Comparison of ENCODE assay signal across 1 cellular context in genomic region chr2:73233932-73234832, GRCh38.
TF ChIP-seq lines count a peak whose summit lies in the region.

Gene CCT7 (plus strand): TSS chr2:73234308. CDS start chr2:73234379, 71 bp downstream.

TF ChIP-seq in HepG2, 621 proteins besides CTCF, POLR2A, EP300 and RAD21 (continued from another document and continues in another):
- TF ChIP-seq TEF (CRISPR knock-in tag; IDR thresholded peaks at IDR 0.05) = no peak
- peak; percentile 26; the same call in 1 of the 2 replicates for TF ChIP-seq ZFP90 (CRISPR knock-in tag; IDR thresholded peaks at IDR 0.05; ENCODE audit: borderline replicate concordance)
- TF ChIP-seq ZBTB2 (CRISPR knock-in tag; IDR thresholded peaks at IDR 0.05; ENCODE audit: low read depth) = peak; percentile 79
- TF ChIP-seq MAFF (IDR thresholded peaks at IDR 0.05; ENCODE audit: low read depth, low read length) = no peak
- peak; percentile 61; the same call in 1 of the 2 replicates for TF ChIP-seq MTA1 (CRISPR knock-in tag; IDR thresholded peaks at IDR 0.05; ENCODE audit: borderline replicate concordance)
- peak; percentile 69; the same call in 1 of the 2 replicates for TF ChIP-seq PRDM10 (CRISPR knock-in tag; IDR thresholded peaks at IDR 0.05; ENCODE audit: low read depth)
- TF ChIP-seq ZNF589 (CRISPR knock-in tag; conservative IDR thresholded peaks at IDR 0.05) = peak; percentile 86
- no peak; the same call in 1 of the 2 replicates for TF ChIP-seq ZBTB33 (CRISPR knock-in tag; IDR thresholded peaks at IDR 0.05)
- no peak for TF ChIP-seq ZNF616 (CRISPR knock-in tag; IDR thresholded peaks at IDR 0.05; ENCODE audit: low read depth)
- TF ChIP-seq ZSCAN31 (CRISPR knock-in tag; IDR thresholded peaks at IDR 0.05; ENCODE audit: low read depth) = peak; percentile 97
- peak; percentile 77 to 93 for TF ChIP-seq HMGXB4 (CRISPR knock-in tag; IDR thresholded peaks at IDR 0.05; ENCODE audit: borderline replicate concordance in 1 of 2, low read depth in 1 of 2)
- TF ChIP-seq BHLHE40 (IDR thresholded peaks at IDR 0.05; ENCODE audit: low read length) = no peak
- TF ChIP-seq RBM39 (IDR thresholded peaks at IDR 0.05; ENCODE audit: low read depth, low read length, poor library complexity, severe bottlenecking) = peak; percentile 99
- TF ChIP-seq PRPF4 (IDR thresholded peaks at IDR 0.05; ENCODE audit: low read depth, low read length, poor library complexity, severe bottlenecking) = no peak
- peak; percentile 98 for TF ChIP-seq SAP130 (CRISPR knock-in tag; IDR thresholded peaks at IDR 0.05; ENCODE audit: low read depth)
- no peak for TF ChIP-seq SMAD9 (CRISPR knock-in tag; IDR thresholded peaks at IDR 0.05)
- TF ChIP-seq KDM4B (CRISPR knock-in tag; IDR thresholded peaks at IDR 0.05) = peak; percentile 83; the same call in 1 of the 2 replicates
- TF ChIP-seq BATF2 (CRISPR knock-in tag; IDR thresholded peaks at IDR 0.05) = peak; percentile 68; the same call in 1 of the 2 replicates
- TF ChIP-seq BCLAF1 (IDR thresholded peaks at IDR 0.05) = no peak
- peak; percentile 96 for TF ChIP-seq GABPB1 (CRISPR knock-in tag; IDR thresholded peaks at IDR 0.05)
- no peak for TF ChIP-seq MAFK (conservative IDR thresholded peaks at IDR 0.05 in 1 of 2, IDR thresholded peaks at IDR 0.05 in 1 of 2; ENCODE audit: low read length in 2 of 2)
- TF ChIP-seq RBFOX2 (IDR thresholded peaks at IDR 0.05; ENCODE audit: low read depth, low read length) = peak; percentile 96
- no peak for TF ChIP-seq ZFAT (CRISPR knock-in tag; conservative IDR thresholded peaks at IDR 0.05)
- peak; percentile 76; the same call in 1 of the 2 replicates for TF ChIP-seq ZNF639 (CRISPR knock-in tag; conservative IDR thresholded peaks at IDR 0.05)
- TF ChIP-seq AGO1 (IDR thresholded peaks at IDR 0.05; ENCODE audit: low read depth, low read length, poor library complexity, severe bottlenecking) = peak; percentile 63
- no peak for TF ChIP-seq HMG20B (CRISPR knock-in tag; conservative IDR thresholded peaks at IDR 0.05)
- TF ChIP-seq NFYC (CRISPR knock-in tag; IDR thresholded peaks at IDR 0.05) = peak; percentile 60
- TF ChIP-seq KDM5A (IDR thresholded peaks at IDR 0.05; ENCODE audit: borderline replicate concordance, low read length) = peak; percentile 91
- TF ChIP-seq ZNF33B (CRISPR knock-in tag; IDR thresholded peaks at IDR 0.05) = no peak
- 0 out of 2 replicates have a peak, but pooled peaks have one; percentile 53 for TF ChIP-seq BCL6 (CRISPR knock-in tag; IDR thresholded peaks at IDR 0.05)
- peak; percentile 63; the same call in 1 of the 2 replicates for TF ChIP-seq ZBTB42 (CRISPR knock-in tag; IDR thresholded peaks at IDR 0.05)
- no peak for TF ChIP-seq ZNF354B (CRISPR knock-in tag; IDR thresholded peaks at IDR 0.05)
- peak; percentile 83 for TF ChIP-seq RBM22 (optimal IDR thresholded peaks at IDR 0.05; ENCODE audit: low read length)
- TF ChIP-seq MYPOP (CRISPR knock-in tag; IDR thresholded peaks at IDR 0.05) = peak; percentile 5; the same call in 1 of the 2 replicates
- no peak; the same call in 1 of the 2 replicates for TF ChIP-seq ZNF460 (CRISPR knock-in tag; IDR thresholded peaks at IDR 0.05; ENCODE audit: borderline replicate concordance)
- TF ChIP-seq DNMT1 (CRISPR knock-in tag; IDR thresholded peaks at IDR 0.05) = peak; percentile 58; the same call in 1 of the 2 replicates
- no peak for TF ChIP-seq NFATC3 (CRISPR knock-in tag; IDR thresholded peaks at IDR 0.05)
- peak; percentile 74 for TF ChIP-seq ZNF331 (CRISPR knock-in tag; IDR thresholded peaks at IDR 0.05)
- TF ChIP-seq ZBTB21 (CRISPR knock-in tag; IDR thresholded peaks at IDR 0.05) = peak; percentile 16; the same call in 1 of the 2 replicates
